ENCODE assay signal across 1 cellular context in the genomic region with DNA sequence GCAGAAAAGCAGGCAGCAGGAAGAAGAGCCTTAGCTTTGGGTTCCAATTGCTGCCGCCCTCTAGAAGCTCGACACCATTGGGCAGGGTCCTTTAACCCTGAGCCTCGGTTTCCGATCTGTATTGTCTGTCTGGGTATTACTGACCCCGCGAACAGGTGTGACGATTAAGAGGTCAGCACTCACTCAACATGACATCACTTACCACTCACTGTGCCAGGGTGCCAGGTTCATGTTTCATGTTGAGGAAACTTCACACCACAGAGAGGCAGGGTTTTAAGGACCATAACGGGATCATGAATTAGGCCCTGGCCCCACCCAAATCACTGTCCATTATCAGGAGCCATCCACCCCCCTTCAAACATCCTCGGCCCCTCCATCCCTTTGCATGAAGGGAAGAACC.
TF ChIP-seq lines count a peak whose summit lies in the region.

No MANE protein-coding gene starts in this region.

TF ChIP-seq in WTC11, 78 proteins besides CTCF, POLR2A, EP300 and RAD21 (continued from another document):
- TF ChIP-seq CREM (CRISPR knock-in tag; IDR thresholded peaks at IDR 0.05) (no peak), SMAD3 (CRISPR knock-in tag; IDR thresholded peaks at IDR 0.05; ENCODE audit: borderline replicate concordance) (no peak), MYBL2 (CRISPR knock-in tag; IDR thresholded peaks at IDR 0.05) (no peak), ESRRA (CRISPR knock-in tag; IDR thresholded peaks at IDR 0.05; ENCODE audit: borderline replicate concordance) (no peak)
- TF ChIP-seq, protein P1, sequence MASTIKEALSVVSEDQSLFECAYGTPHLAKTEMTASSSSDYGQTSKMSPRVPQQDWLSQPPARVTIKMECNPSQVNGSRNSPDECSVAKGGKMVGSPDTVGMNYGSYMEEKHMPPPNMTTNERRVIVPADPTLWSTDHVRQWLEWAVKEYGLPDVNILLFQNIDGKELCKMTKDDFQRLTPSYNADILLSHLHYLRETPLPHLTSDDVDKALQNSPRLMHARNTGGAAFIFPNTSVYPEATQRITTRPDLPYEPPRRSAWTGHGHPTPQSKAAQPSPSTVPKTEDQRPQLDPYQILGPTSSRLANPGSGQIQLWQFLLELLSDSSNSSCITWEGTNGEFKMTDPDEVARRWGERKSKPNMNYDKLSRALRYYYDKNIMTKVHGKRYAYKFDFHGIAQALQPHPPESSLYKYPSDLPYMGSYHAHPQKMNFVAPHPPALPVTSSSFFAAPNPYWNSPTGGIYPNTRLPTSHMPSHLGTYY (CRISPR knock-in tag; IDR thresholded peaks at IDR 0.05): no peak
- TF ChIP-seq, protein P2, sequence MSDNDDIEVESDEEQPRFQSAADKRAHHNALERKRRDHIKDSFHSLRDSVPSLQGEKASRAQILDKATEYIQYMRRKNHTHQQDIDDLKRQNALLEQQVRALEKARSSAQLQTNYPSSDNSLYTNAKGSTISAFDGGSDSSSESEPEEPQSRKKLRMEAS (CRISPR knock-in tag; IDR thresholded peaks at IDR 0.05): no peak
